Comparison of ENCODE assay signal across 22 cellular contexts in the genomic region with DNA sequence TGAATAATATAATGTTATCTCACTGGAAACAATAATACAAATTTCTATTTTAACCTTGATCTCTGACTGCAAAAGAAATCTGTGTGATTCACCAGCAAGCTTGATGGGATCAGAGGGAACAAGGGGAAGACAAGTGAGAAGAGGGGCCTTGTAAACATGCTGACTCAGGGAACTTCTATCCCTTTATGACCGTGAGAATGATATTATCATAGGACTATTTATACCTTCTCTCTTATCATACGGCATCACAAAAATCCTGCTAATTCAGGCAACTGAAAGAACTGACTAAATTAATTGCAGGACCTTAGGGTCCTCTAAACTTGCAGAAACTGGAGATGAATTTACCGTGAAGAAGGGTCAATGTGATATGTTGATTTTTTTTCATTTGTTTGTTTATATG.
"Had no signal": no experiment of that assay in that cellular context is flagged by ENCODE, and none has a peak within 500 bp of the region (broad histone marks: within the 10 kb centered on the region; RNA-seq: fewer than 3 reads in every experiment).

No MANE protein-coding gene starts in this region.

- H3K36me3 ChIP-seq: cardiac muscle cell, esophagus squamous epithelium, gastroesophageal sphincter, sigmoid colon, spleen, vagina had no signal

- H3K27me3 ChIP-seq: cardiac muscle cell, esophagus squamous epithelium, gastroesophageal sphincter, sigmoid colon, spleen, testis, vagina had no signal

- H3K4me1 ChIP-seq: spleen, testis had no signal

- DNase-seq: activated CD4-positive, alpha-beta T cell treated with anti-CD3 and anti-CD28 coated beads for 1 hour; activated CD8-positive, alpha-beta memory T cell treated with anti-CD3 and anti-CD28 coated beads for 24 hours; activated CD8-positive, alpha-beta memory T cell treated with anti-CD3 and anti-CD28 coated beads, Interleukin-2, amount 50 U/mL, for 4 hours; activated naive CD4-positive, alpha-beta T cell; activated naive CD8-positive, alpha-beta T cell treated with anti-CD3 and anti-CD28 coated beads for 36 hours; activated T-cell treated with anti-CD3 and anti-CD28 coated beads, Interleukin-2, amount 50 U/mL, for 24 hours; amniotic stem cell; cortex of kidney; endodermal cell; esophagus squamous epithelium; head of caudate nucleus; islet precursor cell; left cardiac atrium; occipital lobe; sigmoid colon; spleen; stimulated activated CD4-positive, alpha-beta T cell treated with anti-CD3 and anti-CD28 coated beads, Interleukin-4, amount 100 ng/mL, for 1 hour; stimulated activated naive CD4-positive, alpha-beta T cell; testis had no signal

- H3K27ac ChIP-seq: cardiac muscle cell, esophagus squamous epithelium, gastroesophageal sphincter, sigmoid colon, testis, vagina had no signal

- H3K9me3 ChIP-seq: esophagus squamous epithelium, gastroesophageal sphincter, sigmoid colon, spleen, testis, vagina had no signal

- H3K4me3 ChIP-seq: cardiac muscle cell, esophagus squamous epithelium, gastroesophageal sphincter, sigmoid colon, spleen, testis, vagina had no signal
